ENCODE assay signal across 1 cellular context in the genomic region with DNA sequence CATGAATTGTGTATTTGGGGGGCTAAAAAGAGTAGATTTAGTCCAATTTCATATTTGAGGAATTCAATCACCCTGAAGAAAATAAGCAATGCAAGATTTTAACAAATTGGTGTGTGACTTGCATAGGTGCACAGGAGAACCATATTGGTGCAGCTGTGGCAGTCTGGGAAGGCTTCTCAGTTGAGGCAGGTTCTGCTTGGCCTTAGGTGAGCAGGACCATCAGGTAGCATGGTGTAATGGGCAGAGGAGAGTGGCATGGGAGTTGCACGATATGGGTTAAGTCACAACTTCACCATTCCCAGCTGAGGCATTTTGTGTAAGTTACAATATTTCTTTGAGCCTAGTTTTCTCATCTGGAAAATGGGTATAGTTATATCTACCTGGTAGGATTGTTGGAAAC.
TF ChIP-seq lines count a peak whose summit lies in the region.

No MANE protein-coding gene starts in this region.

TF ChIP-seq in GM12878, 131 proteins besides CTCF, POLR2A, EP300 and RAD21:
- 0 out of 2 replicates have a peak, but pooled peaks have one; percentile 5 for TF ChIP-seq POLR2AphosphoS5 (IDR thresholded peaks at IDR 0.05; ENCODE audit: low read length)
- TF ChIP-seq, protein P1, sequence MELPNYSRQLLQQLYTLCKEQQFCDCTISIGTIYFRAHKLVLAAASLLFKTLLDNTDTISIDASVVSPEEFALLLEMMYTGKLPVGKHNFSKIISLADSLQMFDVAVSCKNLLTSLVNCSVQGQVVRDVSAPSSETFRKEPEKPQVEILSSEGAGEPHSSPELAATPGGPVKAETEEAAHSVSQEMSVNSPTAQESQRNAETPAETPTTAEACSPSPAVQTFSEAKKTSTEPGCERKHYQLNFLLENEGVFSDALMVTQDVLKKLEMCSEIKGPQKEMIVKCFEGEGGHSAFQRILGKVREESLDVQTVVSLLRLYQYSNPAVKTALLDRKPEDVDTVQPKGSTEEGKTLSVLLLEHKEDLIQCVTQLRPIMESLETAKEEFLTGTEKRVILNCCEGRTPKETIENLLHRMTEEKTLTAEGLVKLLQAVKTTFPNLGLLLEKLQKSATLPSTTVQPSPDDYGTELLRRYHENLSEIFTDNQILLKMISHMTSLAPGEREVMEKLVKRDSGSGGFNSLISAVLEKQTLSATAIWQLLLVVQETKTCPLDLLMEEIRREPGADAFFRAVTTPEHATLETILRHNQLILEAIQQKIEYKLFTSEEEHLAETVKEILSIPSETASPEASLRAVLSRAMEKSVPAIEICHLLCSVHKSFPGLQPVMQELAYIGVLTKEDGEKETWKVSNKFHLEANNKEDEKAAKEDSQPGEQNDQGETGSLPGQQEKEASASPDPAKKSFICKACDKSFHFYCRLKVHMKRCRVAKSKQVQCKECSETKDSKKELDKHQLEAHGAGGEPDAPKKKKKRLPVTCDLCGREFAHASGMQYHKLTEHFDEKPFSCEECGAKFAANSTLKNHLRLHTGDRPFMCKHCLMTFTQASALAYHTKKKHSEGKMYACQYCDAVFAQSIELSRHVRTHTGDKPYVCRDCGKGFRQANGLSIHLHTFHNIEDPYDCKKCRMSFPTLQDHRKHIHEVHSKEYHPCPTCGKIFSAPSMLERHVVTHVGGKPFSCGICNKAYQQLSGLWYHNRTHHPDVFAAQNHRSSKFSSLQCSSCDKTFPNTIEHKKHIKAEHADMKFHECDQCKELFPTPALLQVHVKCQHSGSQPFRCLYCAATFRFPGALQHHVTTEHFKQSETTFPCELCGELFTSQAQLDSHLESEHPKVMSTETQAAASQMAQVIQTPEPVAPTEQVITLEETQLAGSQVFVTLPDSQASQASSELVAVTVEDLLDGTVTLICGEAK (IDR thresholded peaks at IDR 0.05; ENCODE audit: borderline replicate concordance), result no peak
TF ChIP-seq in GM12878: peak in this region for 1.
